Comparison of ENCODE assay signal across 17 cellular contexts in genomic region chr14:33499687-33500086, GRCh38.
DNase-seq lines count a peak whose midpoint lies in the region; ATAC-seq and TF ChIP-seq lines count a peak whose summit lies in the region.
"Had no signal": no experiment of that assay in that cellular context is flagged by ENCODE, and none has a peak within 500 bp of the region (broad histone marks: within the 10 kb centered on the region; RNA-seq: fewer than 3 reads in every experiment).

No MANE protein-coding gene starts in this region.

- H3K4me3 ChIP-seq in astrocyte of the spinal cord (ENCODE audit: low read depth, low read length) (peak overlapping the region; percentile 20), coronary artery (peak overlapping the region; percentile 5), upper lobe of left lung (no peak overlapping the region)
- H3K4me3 ChIP-seq: GM23338, PC-9 had no signal

- H3K27me3 ChIP-seq in layer of hippocampus (ENCODE audit: control insufficient read depth, insufficient read depth, low read length) (no peaks in the 10 kb centered on the region), upper lobe of left lung (no peaks in the 10 kb centered on the region)
- H3K27me3 ChIP-seq: BE2C had no signal

- in situ Hi-C loops in astrocyte of the spinal cord (cut with HindIII; ENCODE audit: low sequenced_read_pairs), result no loop called here

- no peak for TF ChIP-seq POLR2A in upper lobe of left lung (IDR thresholded peaks at IDR 0.05)

- H3K9me3 ChIP-seq in upper lobe of left lung, result peaks cover 0 to 8% (median 2%) of the 10 kb centered on the region in 4 donors

- H3K4me1 ChIP-seq in upper lobe of left lung, result no peaks in the 10 kb centered on the region
- H3K4me1 ChIP-seq: BE2C had no signal

- WGBS in upper lobe of left lung, 2 donors, result 62 to 71% methylated on average over 7 of the region's 7 CpGs

- H3K36me3 ChIP-seq in upper lobe of left lung, result no peaks in the 10 kb centered on the region
- H3K36me3 ChIP-seq: BE2C had no signal

- no peak for TF ChIP-seq CTCF in astrocyte of the spinal cord (IDR thresholded peaks at IDR 0.05; ENCODE audit: low read depth, low read length)
- no peak for TF ChIP-seq CTCF in coronary artery (IDR thresholded peaks at IDR 0.05)
- TF ChIP-seq CTCF in upper lobe of left lung (IDR thresholded peaks at IDR 0.05), result no peak

- TF ChIP-seq EP300 in upper lobe of left lung (IDR thresholded peaks at IDR 0.05), result no peak

- DNase-seq in astrocyte of the spinal cord (ENCODE audit: low read depth, low spot score) (peak; percentile 49), coronary artery (ENCODE audit: low spot score) (no peak), superior temporal gyrus (ENCODE audit: extremely low spot score) (no peak), upper lobe of left lung (no peak), dermis blood vessel endothelial cell (no peak)
- DNase-seq: BE2C; CD4-positive, alpha-beta memory T cell; GF-D8; NCI-H1048; NCI-H2107; NCI-H226; NCI-H526; PC-9 had no signal

- no peak overlapping the region for H3K27ac ChIP-seq in coronary artery
- H3K27ac ChIP-seq in layer of hippocampus (ENCODE audit: low read depth, low read length), result peak overlapping the region; percentile 27
- H3K27ac ChIP-seq in temporal lobe (ENCODE audit: low read depth, low read length), result peak overlapping the region; percentile 7
- no peak overlapping the region for H3K27ac ChIP-seq in upper lobe of left lung
- H3K27ac ChIP-seq: HL-60, PC-9 had no signal

- ATAC-seq in upper lobe of left lung (ENCODE audit: low FRiP score in 2 of 2), result no peak
- ATAC-seq: GM23338 had no signal

Comparison
In these comparisons a context has a peak if more than half of its experiments do, and no peak if none do; other contexts are left out.
1. H3K4me3 ChIP-seq: peak in astrocyte of the spinal cord (single experiment) and coronary artery (single experiment); none in upper lobe of left lung (0 of 4).
2. H3K27ac ChIP-seq: peak in layer of hippocampus (single experiment) and temporal lobe (single experiment); none in coronary artery (0 of 2) and upper lobe of left lung (0 of 4).